10 cellular contexts compared by ENCODE assay signal in genomic region chr14:77076118-77076631, GRCh38. TPM values are rescaled to one million over a fixed set of nuclear protein-coding genes. Genes with fewer than 3 reads are reported as not detected.
A peak's percentile ranks its signal among the peaks of the same experiment; 100 is the strongest.
DNase-seq lines count a peak whose midpoint lies in the region; ATAC-seq and TF ChIP-seq lines count a peak whose summit lies in the region.
"Had no signal": no experiment of that assay in that cellular context is flagged by ENCODE, and none has a peak within 500 bp of the region (broad histone marks: within the 10 kb centered on the region; RNA-seq: fewer than 3 reads in every experiment).

No MANE protein-coding gene starts in this region.

- POLR2A ChIA-PET in naive thymus-derived CD4-positive, alpha-beta T cell (lab: Charles Lee): interaction anchor here (0.6 kb wide), 1 partner anchor 39 kb away, joined by 3 read pairs; no protein-coding TSS in a partner anchor

- CTCF ChIA-PET in naive thymus-derived CD4-positive, alpha-beta T cell (lab: Charles Lee): interaction anchor here (10.5 kb wide), 1 partner anchor 202 kb away, joined by 204 read pairs; no protein-coding TSS in a partner anchor

- intact Hi-C loops in thyroid gland (cut with DNase I): no loop called here
- intact Hi-C loops in naive thymus-derived CD4-positive, alpha-beta T cell (cut with micrococcal nuclease): no loop called here

- WGBS in thyroid gland, 2 donors: 16 to 32% methylated on average over 10 of the region's 10 CpGs

- H3K9me3 ChIP-seq in Peyer's patch (no peaks in the 10 kb centered on the region), thyroid gland (no peaks in the 10 kb centered on the region)
- no peaks in the 10 kb centered on the region for H3K9me3 ChIP-seq in naive thymus-derived CD4-positive, alpha-beta T cell (ENCODE audit: control insufficient read depth in 2 of 3, low read length in 3 of 3)

- no peak for ATAC-seq in naive thymus-derived CD4-positive, alpha-beta T cell
- ATAC-seq in activated CD4-positive, CD25-positive, alpha-beta regulatory T cell treated with anti-CD3 and anti-CD28 coated beads, Interleukin-2, amount 50 U/mL, for 24 hours: no peak
- ATAC-seq: natural killer cell treated with Interleukin-12 subunit alpha and Interleukin-12 subunit beta and Interleukin-15 and Interleukin-18, amount 100 ng/mL, for 72 hours had no signal

- peak overlapping the region; percentile 52 to 91 (median 84) for H3K27ac ChIP-seq in Peyer's patch
- peak overlapping the region; percentile 82 to 95 (median 86) for H3K27ac ChIP-seq in thyroid gland
- no peak overlapping the region for H3K27ac ChIP-seq in naive thymus-derived CD4-positive, alpha-beta T cell (ENCODE audit: low read depth, low read length)

- H3K27me3 Mint-ChIP-seq in mesothelial cell of epicardium (ENCODE audit: low read depth): no peaks in the 10 kb centered on the region
- H3K27me3 Mint-ChIP-seq in naive thymus-derived CD4-positive, alpha-beta T cell: peaks cover 0 to 9% (median 0%) of the 10 kb centered on the region in 5 donors
- H3K27me3 Mint-ChIP-seq: natural killer cell treated with Interleukin-12 subunit alpha and Interleukin-12 subunit beta and Interleukin-15 and Interleukin-18, amount 100 ng/mL, for 72 hours had no signal

- peak overlapping the region; percentile 96 for H3K27ac Mint-ChIP-seq in mesothelial cell of epicardium
- H3K27ac Mint-ChIP-seq in naive thymus-derived CD4-positive, alpha-beta T cell: no peak overlapping the region
- H3K27ac Mint-ChIP-seq: natural killer cell treated with Interleukin-12 subunit alpha and Interleukin-12 subunit beta and Interleukin-15 and Interleukin-18, amount 100 ng/mL, for 72 hours; stimulated activated naive CD8-positive, alpha-beta T cell treated with anti-CD3 and anti-CD28 coated beads, Interleukin-15, Interleukin-2, amounts not matched to agents 100 ng/mL and 50 ng/mL, for 24 hours had no signal

- no peaks in the 10 kb centered on the region for H3K27me3 ChIP-seq in Peyer's patch
- no peaks in the 10 kb centered on the region for H3K27me3 ChIP-seq in thyroid gland
- no peaks in the 10 kb centered on the region for H3K27me3 ChIP-seq in naive thymus-derived CD4-positive, alpha-beta T cell (ENCODE audit: control insufficient read depth in 2 of 2, insufficient read depth in 2 of 2, low read length in 2 of 2)

- peaks cover 2% of the 10 kb centered on the region for H3K36me3 Mint-ChIP-seq in mesothelial cell of epicardium
- H3K36me3 Mint-ChIP-seq in naive thymus-derived CD4-positive, alpha-beta T cell: peaks cover 0 to 8% (median 8%) of the 10 kb centered on the region in 5 donors

- TF ChIP-seq CTCF in Peyer's patch (IDR thresholded peaks at IDR 0.05) (no peak), fibroblast of mammary gland (conservative IDR thresholded peaks at IDR 0.05; ENCODE audit: control insufficient read depth, insufficient read depth, low read depth, low read length) (no peak), mesothelial cell of epicardium (IDR thresholded peaks at IDR 0.05; ENCODE audit: unreplicated experiment) (no peak), thyroid gland (IDR thresholded peaks at IDR 0.05) (no peak)

- H3K4me3 ChIP-seq in Peyer's patch (peak overlapping the region in 2 of 4 donors; percentile 25 to 30), fibroblast of mammary gland (ENCODE audit: control insufficient read depth, low read depth, low read length) (no peak overlapping the region), thyroid gland (replicated peaks in 1 of 3) (peak overlapping the region in 2 of 3 donors; percentile 15 to 25)
- H3K4me3 ChIP-seq in naive thymus-derived CD4-positive, alpha-beta T cell (ENCODE audit: low read length): no peak overlapping the region

- H3K4me3 Mint-ChIP-seq in mesothelial cell of epicardium: peak overlapping the region; percentile 56
- no peak overlapping the region for H3K4me3 Mint-ChIP-seq in naive thymus-derived CD4-positive, alpha-beta T cell
- H3K4me3 Mint-ChIP-seq: natural killer cell treated with Interleukin-12 subunit alpha and Interleukin-12 subunit beta and Interleukin-15 and Interleukin-18, amount 100 ng/mL, for 72 hours; stimulated activated naive CD8-positive, alpha-beta T cell treated with anti-CD3 and anti-CD28 coated beads, Interleukin-15, Interleukin-2, amounts not matched to agents 100 ng/mL and 50 ng/mL, for 24 hours had no signal

- peaks cover 23% of the 10 kb centered on the region for H3K4me1 Mint-ChIP-seq in mesothelial cell of epicardium
- no peaks in the 10 kb centered on the region for H3K4me1 Mint-ChIP-seq in naive thymus-derived CD4-positive, alpha-beta T cell

- H3K9me3 Mint-ChIP-seq in mesothelial cell of epicardium: peaks cover 12% of the 10 kb centered on the region
- H3K9me3 Mint-ChIP-seq in naive thymus-derived CD4-positive, alpha-beta T cell: peaks cover 0 to 10% (median 5%) of the 10 kb centered on the region in 11 donors
- H3K9me3 Mint-ChIP-seq: natural killer cell treated with Interleukin-12 subunit alpha and Interleukin-12 subunit beta and Interleukin-15 and Interleukin-18, amount 100 ng/mL, for 72 hours had no signal

- no peaks in the 10 kb centered on the region for H3K4me1 ChIP-seq in Peyer's patch
- peaks cover 6 to 40% of the 10 kb centered on the region in 2 donors for H3K4me1 ChIP-seq in thyroid gland
- H3K4me1 ChIP-seq in naive thymus-derived CD4-positive, alpha-beta T cell (ENCODE audit: control insufficient read depth in 2 of 2, insufficient read depth in 2 of 2, low read length in 2 of 2): no peaks in the 10 kb centered on the region

- H3K36me3 ChIP-seq in Peyer's patch (no peaks in the 10 kb centered on the region), thyroid gland (no peaks in the 10 kb centered on the region)
- no peaks in the 10 kb centered on the region for H3K36me3 ChIP-seq in naive thymus-derived CD4-positive, alpha-beta T cell (ENCODE audit: control insufficient read depth in 2 of 3, insufficient read depth in 3 of 3, low read length in 3 of 3)

- peak in 1 of 3 donors; percentile 80 for DNase-seq in Peyer's patch
- peak; percentile 75 for DNase-seq in fibroblast of mammary gland (ENCODE audit: low read depth)
- DNase-seq in mesothelial cell of epicardium (ENCODE audit: low spot score in 2 of 2, unreplicated experiment in 2 of 2): no peak
- peak; percentile 49 to 52 for DNase-seq in thyroid gland
- DNase-seq in naive thymus-derived CD4-positive, alpha-beta T cell: no peak
- DNase-seq in HT-29 (ENCODE audit: low spot score): no peak
- DNase-seq in epidermal melanocyte (ENCODE audit: insufficient read length, low spot score): no peak

- TF ChIP-seq POLR2A in Peyer's patch (IDR thresholded peaks at IDR 0.05) (peak in 1 of 2 donors; percentile 46), thyroid gland (IDR thresholded peaks at IDR 0.05) (peak in 1 of 2 donors; percentile 23)

RNA-seq across cellular contexts. Expression of gene CIPC, which starts 21.9 kb away (rescaled TPM):
- total RNA-seq in Peyer's patch: 10 to 100 TPM; 22.3 to 66.7 (median 52.1) TPM
- 21.9 to 22.9 TPM (median 22.4 TPM) in 3 replicates for total RNA-seq in mesothelial cell of epicardium
- total RNA-seq in thyroid gland: 10 to 100 TPM; 37.6 to 59.5 (median 44.6) TPM
- 10 to 100 TPM in 4 of 5 experiments, 1 to 10 TPM in 1; 5.5 to 14.2 (median 12.9) TPM for total RNA-seq in naive thymus-derived CD4-positive, alpha-beta T cell
- polyA plus RNA-seq in naive thymus-derived CD4-positive, alpha-beta T cell: 1 to 10 TPM; 4.3 to 8.4 TPM
- total RNA-seq in HT-29 (2014; rRNA removed; shearing (Covaris generic)): 9.1 and 11.9 TPM in 2 replicates

RNA-seq across cellular contexts. Expression of gene IRF2BPL, which starts 47.7 kb away (rescaled TPM):
- total RNA-seq in Peyer's patch (10 to 100 TPM; 10.3 to 20.6 (median 16.4) TPM), mesothelial cell of epicardium (126 to 131 TPM (median 128 TPM) in 3 replicates), thyroid gland (100 to 1,000 TPM in 1 of 4 donors, 10 to 100 TPM in 3; 43.9 to 103 (median 78.4) TPM)
- total RNA-seq in naive thymus-derived CD4-positive, alpha-beta T cell: 10 to 100 TPM; 30.2 to 45.2 (median 34.6) TPM
- polyA plus RNA-seq in naive thymus-derived CD4-positive, alpha-beta T cell: 1 to 10 TPM; 3.5 to 3.8 TPM
- total RNA-seq in HT-29 (2014; rRNA removed; shearing (Covaris generic)): 25.7 and 31.9 TPM in 2 replicates

Comparison
In these comparisons a context has a peak if more than half of its experiments do, and no peak if none do; other contexts are left out.
1. DNase-seq: peak in fibroblast of mammary gland (single experiment) and thyroid gland (2 of 2); none in mesothelial cell of epicardium (0 of 2), naive thymus-derived CD4-positive, alpha-beta T cell (0 of 9), HT-29 (single experiment) and epidermal melanocyte (single experiment).
2. H3K4me3 ChIP-seq: peak in thyroid gland (2 of 3); none in fibroblast of mammary gland (single experiment) and naive thymus-derived CD4-positive, alpha-beta T cell (single experiment).